21 cellular contexts compared by ENCODE assay signal in genomic region chr12:131065279-131065678, GRCh38.
"Had no signal": no experiment of that assay in that cellular context is flagged by ENCODE, and none has a peak within 500 bp of the region (broad histone marks: within the 10 kb centered on the region; RNA-seq: fewer than 3 reads in every experiment).

No MANE protein-coding gene starts in this region.

- H3K9me3 Mint-ChIP-seq: activated CD4-positive, alpha-beta memory T cell treated with anti-CD3 and anti-CD28 coated beads for 36 hours; activated T-cell treated with anti-CD3 and anti-CD28 coated beads, Interleukin-2, amount 50 U/mL, for 4 hours; stimulated activated effector memory CD8-positive, alpha-beta T cell treated with anti-CD3 and anti-CD28 coated beads, Interleukin-12 subunit alpha, Interleukin-12 subunit beta, amount 100 ng/mL, for 72 hours; T-helper 2 cell treated with Interferon-gamma antibody and Interleukin-4, amounts not matched to agents 5 μg/mL and 100 μg/mL, for 36 hours had no signal

- H3K9me3 ChIP-seq: left lung, mucosa of descending colon, neutrophil, SK-N-SH, testis, upper lobe of left lung had no signal

- H3K27me3 ChIP-seq: foreskin keratinocyte, left lung, testis, upper lobe of left lung had no signal

- H3K27ac Mint-ChIP-seq: activated CD4-positive, alpha-beta memory T cell treated with anti-CD3 and anti-CD28 coated beads for 36 hours; activated CD4-positive, alpha-beta T cell treated with anti-CD3 and anti-CD28 coated beads for 36 hours; activated naive CD8-positive, alpha-beta T cell; memory B cell; naive B cell; stimulated activated effector memory CD8-positive, alpha-beta T cell treated with anti-CD3 and anti-CD28 coated beads, Interleukin-12 subunit alpha, Interleukin-12 subunit beta, amount 100 ng/mL, for 72 hours; T-helper 2 cell treated with Interferon-gamma antibody and Interleukin-4, amounts not matched to agents 5 μg/mL and 100 μg/mL, for 36 hours had no signal

- ATAC-seq: activated CD4-positive, alpha-beta T cell treated with anti-CD3 and anti-CD28 coated beads for 36 hours; activated T-cell treated with anti-CD3 and anti-CD28 coated beads, Interleukin-2, amount 50 U/mL, for 4 hours; foreskin keratinocyte; left lung; mucosa of descending colon; stimulated activated effector memory CD8-positive, alpha-beta T cell treated with anti-CD3 and anti-CD28 coated beads, Interleukin-12 subunit alpha, Interleukin-12 subunit beta, amount 100 ng/mL, for 72 hours had no signal

- H3K4me1 Mint-ChIP-seq: activated CD4-positive, alpha-beta T cell treated with anti-CD3 and anti-CD28 coated beads for 36 hours; memory B cell; stimulated activated effector memory CD8-positive, alpha-beta T cell treated with anti-CD3 and anti-CD28 coated beads, Interleukin-12 subunit alpha, Interleukin-12 subunit beta, amount 100 ng/mL, for 72 hours had no signal

- H3K36me3 Mint-ChIP-seq: activated CD4-positive, alpha-beta memory T cell treated with anti-CD3 and anti-CD28 coated beads for 36 hours; activated naive CD8-positive, alpha-beta T cell; memory B cell; stimulated activated effector memory CD8-positive, alpha-beta T cell treated with anti-CD3 and anti-CD28 coated beads, Interleukin-12 subunit alpha, Interleukin-12 subunit beta, amount 100 ng/mL, for 72 hours had no signal

- H3K4me1 ChIP-seq: foreskin keratinocyte, parathyroid adenoma, testis had no signal

- H3K4me3 ChIP-seq: left lung, mucosa of descending colon, testis, upper lobe of left lung had no signal

- H3K27ac ChIP-seq: foreskin keratinocyte, left lung, neutrophil, parathyroid adenoma, testis, upper lobe of left lung had no signal

- H3K4me3 Mint-ChIP-seq: activated CD4-positive, alpha-beta memory T cell treated with anti-CD3 and anti-CD28 coated beads for 36 hours; activated CD4-positive, alpha-beta T cell treated with anti-CD3 and anti-CD28 coated beads for 36 hours; activated naive CD8-positive, alpha-beta T cell; activated T-cell treated with anti-CD3 and anti-CD28 coated beads, Interleukin-2, amount 50 U/mL, for 4 hours; memory B cell; stimulated activated effector memory CD8-positive, alpha-beta T cell treated with anti-CD3 and anti-CD28 coated beads, Interleukin-12 subunit alpha, Interleukin-12 subunit beta, amount 100 ng/mL, for 72 hours; T-helper 2 cell treated with Interferon-gamma antibody and Interleukin-4, amounts not matched to agents 5 μg/mL and 100 μg/mL, for 36 hours had no signal

- H3K36me3 ChIP-seq: left lung, neutrophil, upper lobe of left lung had no signal

- DNase-seq: activated CD4-positive, alpha-beta memory T cell treated with anti-CD3 and anti-CD28 coated beads for 36 hours; activated CD4-positive, alpha-beta T cell treated with anti-CD3 and anti-CD28 coated beads for 36 hours; activated gamma-delta T cell treated with Interleukin-2 at 50 U/mL for 16 hours; activated T-cell treated with anti-CD3 and anti-CD28 coated beads, Interleukin-2, amount 50 U/mL, for 4 hours; dermis blood vessel endothelial cell; foreskin keratinocyte; hippocampal formation; naive B cell; SK-N-SH; small intestine; stimulated activated CD4-positive, alpha-beta T cell treated with anti-CD3 and anti-CD28 coated beads, Interleukin-4, amount 100 ng/mL, for 24 hours; testis; upper lobe of left lung had no signal
